In the genomic region with DNA sequence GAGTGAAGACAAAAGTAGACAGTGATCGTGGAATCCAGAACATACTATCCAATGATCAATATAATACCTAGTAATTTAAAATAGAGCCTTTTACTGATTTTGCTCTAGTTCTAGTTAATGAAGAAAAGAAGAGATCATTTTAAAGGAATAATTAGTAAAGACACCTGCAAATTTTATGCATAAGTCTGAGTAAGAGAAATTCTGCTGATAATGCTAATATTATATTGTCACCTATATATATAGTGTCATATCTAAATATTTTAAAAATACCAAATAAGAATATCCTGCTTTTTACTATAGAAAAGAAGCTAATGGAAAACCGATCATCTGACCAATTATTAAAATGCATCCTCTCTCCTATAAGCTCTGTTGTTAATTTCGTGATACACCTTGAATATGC, we compare ENCODE assay signal across 5 cellular contexts.
"Had no signal": no experiment of that assay in that cellular context is flagged by ENCODE, and none has a peak within 500 bp of the region (broad histone marks: within the 10 kb centered on the region; RNA-seq: fewer than 3 reads in every experiment).

No MANE protein-coding gene starts in this region.

- H3K4me2 ChIP-seq: KMS-11 had no signal

- FAIRE-seq: HTR-8/SVneo had no signal

- H3K9ac ChIP-seq: KMS-11 had no signal

- H3K27ac ChIP-seq: HL-60, KMS-11 had no signal

- DNase-seq: KBM-7, KG1 had no signal
